ENCODE assay signal across 8 cellular contexts in genomic region chr19:42176990-42177685, GRCh38. TPM values are rescaled to one million over a fixed set of nuclear protein-coding genes. Genes with fewer than 3 reads are reported as not detected.
DNase-seq lines count a peak whose midpoint lies in the region; ATAC-seq and TF ChIP-seq lines count a peak whose summit lies in the region.

No MANE protein-coding gene starts in this region.

- DNase-seq in NCI-H1105 treated with DMSO at 0.1 percent for 48 hours (lab: John Stamatoyannopoulos, UW) (peak; percentile 95), T follicular helper cell (ENCODE audit: low read depth) (peak; percentile 66), amniotic epithelial cell (ENCODE audit: low read depth) (peak; percentile 64), left ventricle myocardium superior (peak; percentile 84), pulmonary artery endothelial cell (ENCODE audit: low read depth, low spot score) (peak; percentile 35)

- intact Hi-C loops in left ventricle myocardium superior (cut with micrococcal nuclease), result no loop called here

- no peaks in the 10 kb centered on the region for H3K4me1 ChIP-seq in urinary bladder (ENCODE audit: insufficient read depth)

- peak; percentile 41; the same call in 1 of the 2 replicates for TF ChIP-seq CTCF in GM12874 (IDR thresholded peaks at IDR 0.05; ENCODE audit: insufficient read depth, low read depth, low read length)

- ATAC-seq in left ventricle myocardium superior (peak; percentile 98), GM21390 (IDR thresholded peaks at IDR 0.05; ENCODE audit: unreplicated experiment) (no peak)

- no peak overlapping the region for H3K27ac ChIP-seq in urinary bladder (ENCODE audit: low read depth)

- under 1% methylated on average over 65 of the region's 66 CpGs for WGBS in urinary bladder

- H3K4me3 ChIP-seq in urinary bladder (ENCODE audit: low read depth, low read length), result peak overlapping the region; percentile 44

- H3K36me3 ChIP-seq in urinary bladder (ENCODE audit: insufficient read depth), result no peaks in the 10 kb centered on the region

RNA-seq across cellular contexts. Expression of gene DEDD2, which starts 40.3 kb away (rescaled TPM):
- total RNA-seq in left ventricle myocardium superior (17.2 TPM), pulmonary artery endothelial cell (16.2 and 29.1 TPM in 2 replicates), urinary bladder (15.5 TPM)
- 29.5 TPM for polyA plus RNA-seq in urinary bladder

RNA-seq across cellular contexts. Expression of gene ZNF526, which starts 43.0 kb away (rescaled TPM):
- total RNA-seq in left ventricle myocardium superior (6.7 TPM), pulmonary artery endothelial cell (8.0 and 10.1 TPM in 2 replicates), urinary bladder (7.0 TPM)
- polyA plus RNA-seq in urinary bladder, result 6.0 TPM

RNA-seq across cellular contexts. Expression of gene POU2F2, which starts 44.9 kb away (rescaled TPM):
- 1.8 TPM for total RNA-seq in left ventricle myocardium superior
- 0.26 and 0.49 TPM in 2 replicates for total RNA-seq in pulmonary artery endothelial cell
- 0.95 TPM for total RNA-seq in urinary bladder
- 4.4 TPM for polyA plus RNA-seq in urinary bladder

Comparison
In these comparisons a context has a peak if more than half of its experiments do, and no peak if none do; other contexts are left out.
1. DNase-seq: peak in every context shown above with its lines; median percentile 95 in NCI-H1105 treated with DMSO at 0.1 percent for 48 hours; 84 in left ventricle myocardium superior; 66 in T follicular helper cell; 64 in amniotic epithelial cell; 35 in pulmonary artery endothelial cell.